In the genomic region with DNA sequence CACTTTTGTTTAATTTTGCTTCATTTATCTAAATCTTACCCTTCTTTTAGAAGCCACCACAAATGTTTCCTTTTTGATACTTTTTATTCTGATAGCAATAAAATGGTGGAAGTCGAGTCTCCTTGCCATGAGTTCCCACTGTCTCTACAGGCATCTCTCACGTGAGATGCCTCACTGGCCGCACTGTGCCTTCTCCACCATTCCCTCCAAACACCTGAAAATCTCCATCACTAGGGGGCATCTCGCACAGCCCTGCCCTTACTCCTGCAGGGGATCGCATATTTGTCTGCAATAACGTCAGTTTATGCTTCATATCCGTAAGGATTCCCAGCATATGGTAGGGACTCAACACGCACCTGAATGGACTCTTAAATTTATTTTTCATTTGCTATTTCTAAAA, we compare ENCODE assay signal across 13 cellular contexts. TPM values are rescaled to one million over a fixed set of nuclear protein-coding genes. Genes with fewer than 3 reads are reported as not detected.
DNase-seq lines count a peak whose midpoint lies in the region; ATAC-seq, FAIRE-seq and TF ChIP-seq lines count a peak whose summit lies in the region.
"Had no signal": no experiment of that assay in that cellular context is flagged by ENCODE, and none has a peak within 500 bp of the region (broad histone marks: within the 10 kb centered on the region; RNA-seq: fewer than 3 reads in every experiment).

No MANE protein-coding gene starts in this region.

- CTCF ChIA-PET in CD8-positive, alpha-beta T cell (lab: Charles Lee), result interaction anchor here (1.5 to 1.9 kb wide), 2 partner anchors 216 kb away, joined by 6 read pairs; no protein-coding TSS in a partner anchor

- FAIRE-seq in bronchial epithelial cell (lab: Jason Lieb, UNC), result no peak

- H3K4me3 Mint-ChIP-seq in CD8-positive, alpha-beta T cell, result no peak overlapping the region
- no peak overlapping the region for H3K4me3 Mint-ChIP-seq in neural crest cell

- H3K4me1 Mint-ChIP-seq in CD8-positive, alpha-beta T cell (ENCODE audit: low read depth), result peaks cover 6% of the 10 kb centered on the region
- H3K4me1 Mint-ChIP-seq in neural crest cell, result no peaks in the 10 kb centered on the region

- no peaks in the 10 kb centered on the region for H3K27me3 ChIP-seq in CD8-positive, alpha-beta T cell (ENCODE audit: insufficient read depth, low read length)
- H3K27me3 ChIP-seq in bronchial epithelial cell (ENCODE audit: control insufficient read depth, insufficient read depth, low read length) (no peaks in the 10 kb centered on the region), spleen (replicated peaks in 1 of 7) (no peaks in the 10 kb centered on the region), tibial nerve (no peaks in the 10 kb centered on the region)
- H3K27me3 ChIP-seq: body of pancreas, SJCRH30 had no signal

- intact Hi-C loops in CD8-positive, alpha-beta T cell (cut with DNase I, micrococcal nuclease), result loop anchor here in 1 of 2 experiments (1.0 kb wide), 2 partner anchors 68 to 216 kb away; a partner anchor contains a TSS
- intact Hi-C loops in spleen (cut with DNase I; ENCODE audit: low total_unique reads) (no loop called here), lower leg skin (cut with DNase I; ENCODE audit: low total_unique reads) (no loop called here)

- TF ChIP-seq EP300 in tibial nerve (IDR thresholded peaks at IDR 0.05), result no peak

- peak in 1 of 7 experiments; percentile 30 for DNase-seq in CD8-positive, alpha-beta T cell
- DNase-seq in LNCaP clone FGC (ENCODE audit: low read depth) (no peak), bronchial epithelial cell (ENCODE audit: low read depth) (no peak), neural crest cell (ENCODE audit: low read depth, low spot score) (no peak), spleen (no peak), tibial nerve (ENCODE audit: low spot score in 2 of 2) (no peak), lower leg skin (ENCODE audit: low spot score in 2 of 2) (no peak)
- DNase-seq: body of pancreas, DMS53, NCI-H146, NCI-H748 treated with DMSO at 0.1 percent for 48 hours had no signal

- H3K27me3 Mint-ChIP-seq in CD8-positive, alpha-beta T cell (ENCODE audit: low read depth), result no peaks in the 10 kb centered on the region
- H3K27me3 Mint-ChIP-seq in neural crest cell (ENCODE audit: low read depth), result no peaks in the 10 kb centered on the region

- H3K36me3 Mint-ChIP-seq in CD8-positive, alpha-beta T cell, result peaks cover 86% of the 10 kb centered on the region
- H3K36me3 Mint-ChIP-seq in neural crest cell (ENCODE audit: low read depth), result peaks cover 32% of the 10 kb centered on the region

- peak; percentile 17 for TF ChIP-seq CTCF in CD8-positive, alpha-beta T cell (IDR thresholded peaks at IDR 0.05)
- TF ChIP-seq CTCF in LNCaP clone FGC (IDR thresholded peaks at IDR 0.05; ENCODE audit: control insufficient read depth, extremely low read depth, insufficient read depth), result peak; percentile 25; the same call in 1 of the 2 replicates
- TF ChIP-seq CTCF in bronchial epithelial cell (IDR thresholded peaks at IDR 0.05; ENCODE audit: insufficient read depth, low read length, severe bottlenecking), result peak; percentile 10
- TF ChIP-seq CTCF in neural crest cell (conservative IDR thresholded peaks at IDR 0.05), result peak; percentile 22
- peak in 2 of 11 experiments; percentile 12 to 18 for TF ChIP-seq CTCF in spleen (IDR thresholded peaks at IDR 0.05 in 8 of 11, conservative IDR thresholded peaks at IDR 0.05 in 3 of 11)
- no peak for TF ChIP-seq CTCF in tibial nerve (IDR thresholded peaks at IDR 0.05)
- no peak for TF ChIP-seq CTCF in lower leg skin (IDR thresholded peaks at IDR 0.05)

- peaks cover 39% of the 10 kb centered on the region for H3K36me3 ChIP-seq in CD8-positive, alpha-beta T cell (ENCODE audit: insufficient read depth, low read length)
- H3K36me3 ChIP-seq in bronchial epithelial cell (ENCODE audit: control insufficient read depth, insufficient read depth, low read length), result peaks cover 18% of the 10 kb centered on the region
- H3K36me3 ChIP-seq in spleen, result peaks cover 4 to 100% (median 57%) of the 10 kb centered on the region in 6 donors
- peaks cover 0 to 99% (median 5%) of the 10 kb centered on the region in 3 donors for H3K36me3 ChIP-seq in tibial nerve

- WGBS in spleen, 5 donors, result 87 to 91% (median 88%) methylated on average over 8 of the region's 8 CpGs
- 77 to 80% methylated on average over 8 of the region's 8 CpGs for WGBS in tibial nerve, 2 donors
- WGBS in lower leg skin, 2 donors, result 81 to 85% methylated on average over 8 of the region's 8 CpGs

- H3K4me1 ChIP-seq in CD8-positive, alpha-beta T cell (ENCODE audit: insufficient read depth, low read length), result no peaks in the 10 kb centered on the region
- H3K4me1 ChIP-seq in spleen (no peaks in the 10 kb centered on the region), tibial nerve (no peaks in the 10 kb centered on the region)
- H3K4me1 ChIP-seq: body of pancreas, SJCRH30 had no signal

- H3K27ac Mint-ChIP-seq in CD8-positive, alpha-beta T cell, result peak overlapping the region; percentile 60
- H3K27ac Mint-ChIP-seq in neural crest cell (ENCODE audit: unreplicated experiment), result no peak overlapping the region

- ATAC-seq in CD8-positive, alpha-beta T cell, result peak; percentile 61
- ATAC-seq: body of pancreas, esophagus mucosa had no signal

- H3K9me3 Mint-ChIP-seq in CD8-positive, alpha-beta T cell, result no peaks in the 10 kb centered on the region
- no peaks in the 10 kb centered on the region for H3K9me3 Mint-ChIP-seq in neural crest cell

- H3K27ac ChIP-seq in CD8-positive, alpha-beta T cell (ENCODE audit: low read depth, low read length), result no peak overlapping the region
- no peak overlapping the region for H3K27ac ChIP-seq in spleen
- H3K27ac ChIP-seq in tibial nerve, result no peak overlapping the region
- H3K27ac ChIP-seq: body of pancreas, SJCRH30 had no signal

- TF ChIP-seq POLR2A in spleen (IDR thresholded peaks at IDR 0.05), result no peak
- TF ChIP-seq POLR2A in tibial nerve (IDR thresholded peaks at IDR 0.05), result no peak
- no peak for TF ChIP-seq POLR2A in lower leg skin (IDR thresholded peaks at IDR 0.05)

- POLR2A ChIA-PET in CD8-positive, alpha-beta T cell (lab: Charles Lee), result no interaction called here

- H3K4me3 ChIP-seq in CD8-positive, alpha-beta T cell (ENCODE audit: low read depth, low read length), result no peak overlapping the region
- H3K4me3 ChIP-seq in LNCaP clone FGC (ENCODE audit: low read depth, low read length) (no peak overlapping the region), bronchial epithelial cell (ENCODE audit: low read depth, low read length) (no peak overlapping the region), spleen (no peak overlapping the region), tibial nerve (no peak overlapping the region), lower leg skin (ENCODE audit: low read depth, poor library complexity, severe bottlenecking) (no peak overlapping the region)
- H3K4me3 ChIP-seq: body of pancreas, SJCRH30 had no signal

- no peaks in the 10 kb centered on the region for H3K9me3 ChIP-seq in CD8-positive, alpha-beta T cell (ENCODE audit: low read length)
- H3K9me3 ChIP-seq in spleen (no peaks in the 10 kb centered on the region), tibial nerve (no peaks in the 10 kb centered on the region)
- H3K9me3 ChIP-seq: body of pancreas, SJCRH30 had no signal

RNA-seq across cellular contexts. Expression of a gene that starts 56.3 kb away (rescaled TPM):
- total RNA-seq in CD8-positive, alpha-beta T cell, result 1 to 10 TPM; 3.2 to 4.5 TPM
- total RNA-seq in bronchial epithelial cell (3.2 and 3.5 TPM in 2 replicates), neural crest cell (84.9 and 86.7 TPM in 2 replicates), spleen (10 to 100 TPM in 5 of 7 donors, 1 to 10 TPM in 2; 8.6 to 18.0 (median 12.8) TPM), tibial nerve (10 to 100 TPM in 2 of 4 donors, 1 to 10 TPM in 2; 6.5 to 17.9 (median 11.0) TPM), lower leg skin (1 to 10 TPM; 5.2 to 9.7 (median 6.1) TPM)
- 1 to 10 TPM; 2.2 to 3.7 (median 3.2) TPM for polyA plus RNA-seq in spleen

Comparison
In these comparisons a context has a peak if more than half of its experiments do, and no peak if none do; other contexts are left out.
1. CTCF ChIP-seq: peak in CD8-positive, alpha-beta T cell (single experiment), LNCaP clone FGC (single experiment), bronchial epithelial cell (single experiment) and neural crest cell (single experiment); none in tibial nerve (0 of 5) and lower leg skin (0 of 3).